ENCODE assay signal across 9 cellular contexts in the genomic region with DNA sequence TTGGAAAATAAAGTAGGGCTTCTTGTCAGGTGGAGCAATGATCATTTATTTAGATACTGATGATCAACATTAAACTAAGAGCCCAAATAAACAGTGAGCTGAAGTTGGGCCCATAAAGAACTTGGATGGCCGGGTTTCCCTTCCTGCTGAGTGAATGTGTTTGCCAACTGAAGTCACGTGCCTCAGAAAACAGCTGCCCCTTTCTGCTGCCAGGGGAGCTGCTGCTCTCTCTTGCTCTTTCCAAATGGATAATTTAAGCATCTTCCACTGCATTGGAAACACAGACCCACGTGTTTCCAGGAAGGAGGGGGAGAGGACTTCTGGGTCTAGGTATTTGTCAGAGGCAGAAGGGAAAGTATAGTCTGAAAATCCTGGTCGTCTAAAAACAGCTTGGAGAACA. TPM values are rescaled to one million over a fixed set of nuclear protein-coding genes. Genes with fewer than 3 reads are reported as not detected.
DNase-seq lines count a peak whose midpoint lies in the region; ATAC-seq and TF ChIP-seq lines count a peak whose summit lies in the region.
"Had no signal": no experiment of that assay in that cellular context is flagged by ENCODE, and none has a peak within 500 bp of the region (broad histone marks: within the 10 kb centered on the region; RNA-seq: fewer than 3 reads in every experiment).

No MANE protein-coding gene starts in this region.

- DNase-seq in AG08396 (ENCODE audit: low spot score): peak; percentile 26
- DNase-seq in NCI-H2081 treated with DMSO at 0.1 percent for 48 hours (lab: John Stamatoyannopoulos, UW): peak; percentile 59
- DNase-seq in cerebellar cortex (ENCODE audit: low spot score): peak; percentile 62
- DNase-seq in medulla oblongata (ENCODE audit: extremely low spot score): peak; percentile 91
- no peak for DNase-seq in T-helper 17 cell
- no peak for DNase-seq in GM10266 (ENCODE audit: extremely low spot score)

- no peak for TF ChIP-seq CTCF in GM10266 (IDR thresholded peaks at IDR 0.05; ENCODE audit: control insufficient read depth, insufficient read depth, low read depth, missing control alignments)

- no peaks in the 10 kb centered on the region for H3K4me1 Mint-ChIP-seq in T-helper 17 cell

- H3K4me3 Mint-ChIP-seq in T-helper 17 cell: no peak overlapping the region
- H3K4me3 Mint-ChIP-seq: dendritic cell treated with granulocyte-macrophage colony-stimulating factor and Interleukin-4, amounts not matched to agents 40 ng/mL and 50 ng/mL, for 4 days had no signal

- no peaks in the 10 kb centered on the region for H3K27me3 Mint-ChIP-seq in T-helper 17 cell
- H3K27me3 Mint-ChIP-seq: dendritic cell treated with granulocyte-macrophage colony-stimulating factor and Interleukin-4, amounts not matched to agents 40 ng/mL and 50 ng/mL, for 4 days had no signal

- no peak overlapping the region for H3K27ac Mint-ChIP-seq in T-helper 17 cell
- H3K27ac Mint-ChIP-seq: dendritic cell treated with granulocyte-macrophage colony-stimulating factor and Interleukin-4, amounts not matched to agents 40 ng/mL and 50 ng/mL, for 4 days had no signal

- no peaks in the 10 kb centered on the region for H3K36me3 Mint-ChIP-seq in T-helper 17 cell (ENCODE audit: low read depth)

- H3K9me3 ChIP-seq in T-helper 17 cell (ENCODE audit: control insufficient read depth, low read length, poor library complexity, severe bottlenecking): no peaks in the 10 kb centered on the region

- ATAC-seq in T-helper 17 cell (no peak), HG03457 (IDR thresholded peaks at IDR 0.05; ENCODE audit: unreplicated experiment) (no peak), HG03280 (IDR thresholded peaks at IDR 0.05; ENCODE audit: unreplicated experiment) (no peak)

RNA-seq across cellular contexts. Expression of gene NCKAP5, which starts 22.9 kb away (rescaled TPM):
- not detected for total RNA-seq in T-helper 17 cell

Comparison
In these comparisons a context has a peak if more than half of its experiments do, and no peak if none do; other contexts are left out.
1. DNase-seq: peak in AG08396 (single experiment), NCI-H2081 treated with DMSO at 0.1 percent for 48 hours (single experiment), cerebellar cortex (single experiment) and medulla oblongata (single experiment); none in T-helper 17 cell (0 of 3) and GM10266 (single experiment).